ENCODE assay signal across 16 cellular contexts in genomic region chr10:98328163-98328562, GRCh38.
"Had no signal": no experiment of that assay in that cellular context is flagged by ENCODE, and none has a peak within 500 bp of the region (broad histone marks: within the 10 kb centered on the region; RNA-seq: fewer than 3 reads in every experiment).

No MANE protein-coding gene starts in this region.

- ATAC-seq: gastroesophageal sphincter; left lung; naive thymus-derived CD4-positive, alpha-beta T cell had no signal

- DNase-seq: effector memory CD4-positive, alpha-beta T cell; glutamatergic neuron; islet precursor cell; left lung; mesendoderm; naive thymus-derived CD4-positive, alpha-beta T cell; nephron progenitor cell; psoas muscle; sigmoid colon; small intestine; stimulated activated CD4-positive, alpha-beta T cell treated with anti-CD3 and anti-CD28 coated beads, Interleukin-12 subunit alpha, Interleukin-12 subunit beta, amount 100 ng/mL, for 4 hours; stimulated activated naive CD4-positive, alpha-beta T cell treated with Interleukin-2 at 50 U/mL for 16 hours; trophoblast cell had no signal

- H3K36me3 Mint-ChIP-seq: naive thymus-derived CD4-positive, alpha-beta T cell had no signal

- H3K9me3 ChIP-seq: left lung had no signal

- H3K4me3 ChIP-seq: esophagus muscularis mucosa, gastroesophageal sphincter, left lung, lung, psoas muscle, sigmoid colon had no signal

- H3K27me3 ChIP-seq: sigmoid colon had no signal

- H3K4me1 Mint-ChIP-seq: naive thymus-derived CD4-positive, alpha-beta T cell had no signal

- H3K27ac ChIP-seq: esophagus muscularis mucosa, gastroesophageal sphincter, left lung, psoas muscle, sigmoid colon had no signal

- H3K4me1 ChIP-seq: gastroesophageal sphincter had no signal

- H3K36me3 ChIP-seq: esophagus muscularis mucosa, gastroesophageal sphincter, left lung, sigmoid colon had no signal

- H3K27ac Mint-ChIP-seq: naive thymus-derived CD4-positive, alpha-beta T cell; nephron progenitor cell had no signal

- H3K4me3 Mint-ChIP-seq: naive thymus-derived CD4-positive, alpha-beta T cell; nephron progenitor cell had no signal
